1 cellular context compared by ENCODE assay signal in genomic region chr9:127698985-127699670, GRCh38.
TF ChIP-seq lines count a peak whose summit lies in the region.

No MANE protein-coding gene starts in this region.

TF ChIP-seq in K562, 482 proteins besides CTCF, POLR2A, EP300 and RAD21 (continued from another document and continues in another):
- TF ChIP-seq SMAD3 (CRISPR knock-in tag; conservative IDR thresholded peaks at IDR 0.05) (peak; percentile 50; the same call in 1 of the 2 replicates), TAF1 (IDR thresholded peaks at IDR 0.05; ENCODE audit: control insufficient read depth, extremely low read depth, insufficient read depth, low read length, severe bottlenecking) (peak; percentile 55), PBX2 (CRISPR knock-in tag; IDR thresholded peaks at IDR 0.05; ENCODE audit: low read depth) (no peak), PBX2 (tag; conservative IDR thresholded peaks at IDR 0.05; ENCODE audit: low read depth) (no peak), MAFF (IDR thresholded peaks at IDR 0.05; ENCODE audit: low read length) (no peak), RNF2 (IDR thresholded peaks at IDR 0.05) (peak; percentile 91), MYBL2 (IDR thresholded peaks at IDR 0.05; ENCODE audit: low read depth) (no peak), MYBL2 (CRISPR knock-in tag; IDR thresholded peaks at IDR 0.05; ENCODE audit: borderline replicate concordance) (no peak), ZNF316 (IDR thresholded peaks at IDR 0.05) (no peak), ZEB2 (IDR thresholded peaks at IDR 0.05) (no peak), TCF7 (IDR thresholded peaks at IDR 0.05; ENCODE audit: borderline replicate concordance) (no peak), MLLT1 (IDR thresholded peaks at IDR 0.05) (peak in 1 of 2 experiments; percentile 82; a peak in 1 of 4 replicates), CBX8 (IDR thresholded peaks at IDR 0.05; ENCODE audit: borderline replicate concordance, extremely low read depth, low read depth, low read length, poor library complexity, severe bottlenecking) (no peak), XRCC3 (IDR thresholded peaks at IDR 0.05) (no peak), KLF16 (IDR thresholded peaks at IDR 0.05) (no peak), FIP1L1 (IDR thresholded peaks at IDR 0.05; ENCODE audit: low read depth, low read length, poor library complexity, severe bottlenecking) (no peak), HNRNPUL1 (IDR thresholded peaks at IDR 0.05; ENCODE audit: low read length) (no peak), ZZZ3 (IDR thresholded peaks at IDR 0.05) (no peak), FOXP1 (CRISPR knock-in tag; IDR thresholded peaks at IDR 0.05) (peak; percentile 88), SMARCB1 (IDR thresholded peaks at IDR 0.05; ENCODE audit: insufficient read length, low read depth) (no peak), ZNF695 (CRISPR knock-in tag; IDR thresholded peaks at IDR 0.05) (no peak), MTF1 (CRISPR knock-in tag; IDR thresholded peaks at IDR 0.05; ENCODE audit: borderline replicate concordance) (no peak), ATF4 (CRISPR knock-in tag; IDR thresholded peaks at IDR 0.05) (peak; percentile 69), SMARCA5 (IDR thresholded peaks at IDR 0.05) (0 out of 2 replicates have a peak, but pooled peaks have one; percentile 18), ZFP36 (IDR thresholded peaks at IDR 0.05; ENCODE audit: low read depth, low read length, partially characterized antibody) (no peak), ZKSCAN8 (CRISPR knock-in tag; IDR thresholded peaks at IDR 0.05) (peak; percentile 78; the same call in 1 of the 2 replicates), ZNF785 (CRISPR knock-in tag; IDR thresholded peaks at IDR 0.05) (no peak), NCOA4 (IDR thresholded peaks at IDR 0.05; ENCODE audit: partially characterized antibody) (no peak), RAD51 (IDR thresholded peaks at IDR 0.05; ENCODE audit: borderline replicate concordance, low read depth) (peak; percentile 68), LCOR (CRISPR knock-in tag; IDR thresholded peaks at IDR 0.05) (peak; percentile 96), GTF2B (IDR thresholded peaks at IDR 0.05; ENCODE audit: extremely low read depth, insufficient read length) (no peak), ZBTB49 (CRISPR knock-in tag; IDR thresholded peaks at IDR 0.05; ENCODE audit: borderline replicate concordance) (no peak), CBFA2T3 (IDR thresholded peaks at IDR 0.05) (no peak), CGGBP1 (CRISPR knock-in tag; IDR thresholded peaks at IDR 0.05) (no peak), ZNF696 (CRISPR knock-in tag; conservative IDR thresholded peaks at IDR 0.05) (no peak), ZBTB2 (IDR thresholded peaks at IDR 0.05) (no peak), ZNF551 (CRISPR knock-in tag; IDR thresholded peaks at IDR 0.05) (no peak), RREB1 (CRISPR knock-in tag; IDR thresholded peaks at IDR 0.05) (peak; percentile 44; the same call in 1 of the 2 replicates), ZBED1 (IDR thresholded peaks at IDR 0.05) (0 out of 2 replicates have a peak, but pooled peaks have one; percentile 57), REST (CRISPR knock-in tag; IDR thresholded peaks at IDR 0.05; ENCODE audit: low read depth) (peak; percentile 82), ZNF507 (tag; conservative IDR thresholded peaks at IDR 0.05) (no peak), ZNF282 (CRISPR knock-in tag; IDR thresholded peaks at IDR 0.05) (no peak), BCOR (IDR thresholded peaks at IDR 0.05) (peak; percentile 65; the same call in 1 of the 2 replicates), RBM39 (optimal IDR thresholded peaks at IDR 0.05; ENCODE audit: low read depth, low read length) (no peak), ZNF780A (CRISPR knock-in tag; IDR thresholded peaks at IDR 0.05) (no peak), C11orf30 (IDR thresholded peaks at IDR 0.05; ENCODE audit: low read depth) (no peak)
